In genomic region chr5:146947181-146947941, GRCh38 we compare ENCODE assay signal across 9 cellular contexts.
DNase-seq lines count a peak whose midpoint lies in the region; ATAC-seq, FAIRE-seq and TF ChIP-seq lines count a peak whose summit lies in the region.
"Had no signal": no experiment of that assay in that cellular context is flagged by ENCODE, and none has a peak within 500 bp of the region (broad histone marks: within the 10 kb centered on the region; RNA-seq: fewer than 3 reads in every experiment).

No MANE protein-coding gene starts in this region.

- H3K4me1 ChIP-seq in BE2C (0 out of 2 replicates have a peak, but pooled peaks cover 3% of the 10 kb centered on the region), left ventricle myocardium inferior (no peaks in the 10 kb centered on the region)

- H3K36me3 ChIP-seq in BE2C (no peaks in the 10 kb centered on the region), bronchial epithelial cell (ENCODE audit: control insufficient read depth, insufficient read depth, low read length) (no peaks in the 10 kb centered on the region), left ventricle myocardium inferior (no peaks in the 10 kb centered on the region)

- intact Hi-C loops in left ventricle myocardium inferior (cut with micrococcal nuclease): no loop called here

- peak; percentile 76 for TF ChIP-seq CTCF in BE2C (IDR thresholded peaks at IDR 0.05; ENCODE audit: low read depth, low read length)
- peak; percentile 47 for TF ChIP-seq CTCF in bronchial epithelial cell (IDR thresholded peaks at IDR 0.05; ENCODE audit: insufficient read depth, low read length, severe bottlenecking)
- peak; percentile 49 for TF ChIP-seq CTCF in retinal pigment epithelial cell (conservative IDR thresholded peaks at IDR 0.05; ENCODE audit: low read depth, low read length)
- no peak for TF ChIP-seq CTCF in left ventricle myocardium inferior (IDR thresholded peaks at IDR 0.05; ENCODE audit: borderline replicate concordance)

- no peak overlapping the region for H3K4me3 ChIP-seq in BE2C (ENCODE audit: low read depth, low read length)
- H3K4me3 ChIP-seq in bronchial epithelial cell (ENCODE audit: low read depth, low read length): no peak overlapping the region
- H3K4me3 ChIP-seq in retinal pigment epithelial cell (ENCODE audit: low read length): no peak overlapping the region
- H3K4me3 ChIP-seq in left ventricle myocardium inferior: no peak overlapping the region

- no peak for TF ChIP-seq POLR2A in GM18505 (IDR thresholded peaks at IDR 0.05; ENCODE audit: borderline replicate concordance, extremely low read depth, insufficient read depth, insufficient read length)

- DNase-seq in BE2C: peak; percentile 59
- peak; percentile 6 for DNase-seq in NCI-H1694 (lab: John Stamatoyannopoulos, UW)
- DNase-seq in bronchial epithelial cell (ENCODE audit: low read depth): peak; percentile 30
- no peak for DNase-seq in retinal pigment epithelial cell (ENCODE audit: low read depth)
- no peak for DNase-seq in left ventricle myocardium inferior
- DNase-seq in HK-2 (ENCODE audit: unreplicated experiment): no peak
- DNase-seq in NCI-H187 (lab: John Stamatoyannopoulos, UW): no peak

- H3K27ac ChIP-seq in left ventricle myocardium inferior (replicated peaks): no peak overlapping the region
- H3K27ac ChIP-seq: HL-60 had no signal

- peak; percentile 78 for ATAC-seq in GM18505 (IDR thresholded peaks at IDR 0.05; ENCODE audit: unreplicated experiment)

- H3K9me3 ChIP-seq in BE2C: no peaks in the 10 kb centered on the region
- no peaks in the 10 kb centered on the region for H3K9me3 ChIP-seq in left ventricle myocardium inferior (replicated peaks)

- no peaks in the 10 kb centered on the region for H3K27me3 ChIP-seq in BE2C
- H3K27me3 ChIP-seq in bronchial epithelial cell (ENCODE audit: control insufficient read depth, insufficient read depth, low read length): no peaks in the 10 kb centered on the region
- H3K27me3 ChIP-seq in left ventricle myocardium inferior (ENCODE audit: low read depth): peaks cover 35% of the 10 kb centered on the region

- FAIRE-seq in bronchial epithelial cell (lab: Jason Lieb, UNC): no peak

Comparison
In these comparisons a context has a peak if more than half of its experiments do, and no peak if none do; other contexts are left out.
1. DNase-seq: peak in BE2C (single experiment), NCI-H1694 (single experiment) and bronchial epithelial cell (single experiment); none in retinal pigment epithelial cell (single experiment), left ventricle myocardium inferior (single experiment), HK-2 (single experiment) and NCI-H187 (0 of 2).